In the genomic region with DNA sequence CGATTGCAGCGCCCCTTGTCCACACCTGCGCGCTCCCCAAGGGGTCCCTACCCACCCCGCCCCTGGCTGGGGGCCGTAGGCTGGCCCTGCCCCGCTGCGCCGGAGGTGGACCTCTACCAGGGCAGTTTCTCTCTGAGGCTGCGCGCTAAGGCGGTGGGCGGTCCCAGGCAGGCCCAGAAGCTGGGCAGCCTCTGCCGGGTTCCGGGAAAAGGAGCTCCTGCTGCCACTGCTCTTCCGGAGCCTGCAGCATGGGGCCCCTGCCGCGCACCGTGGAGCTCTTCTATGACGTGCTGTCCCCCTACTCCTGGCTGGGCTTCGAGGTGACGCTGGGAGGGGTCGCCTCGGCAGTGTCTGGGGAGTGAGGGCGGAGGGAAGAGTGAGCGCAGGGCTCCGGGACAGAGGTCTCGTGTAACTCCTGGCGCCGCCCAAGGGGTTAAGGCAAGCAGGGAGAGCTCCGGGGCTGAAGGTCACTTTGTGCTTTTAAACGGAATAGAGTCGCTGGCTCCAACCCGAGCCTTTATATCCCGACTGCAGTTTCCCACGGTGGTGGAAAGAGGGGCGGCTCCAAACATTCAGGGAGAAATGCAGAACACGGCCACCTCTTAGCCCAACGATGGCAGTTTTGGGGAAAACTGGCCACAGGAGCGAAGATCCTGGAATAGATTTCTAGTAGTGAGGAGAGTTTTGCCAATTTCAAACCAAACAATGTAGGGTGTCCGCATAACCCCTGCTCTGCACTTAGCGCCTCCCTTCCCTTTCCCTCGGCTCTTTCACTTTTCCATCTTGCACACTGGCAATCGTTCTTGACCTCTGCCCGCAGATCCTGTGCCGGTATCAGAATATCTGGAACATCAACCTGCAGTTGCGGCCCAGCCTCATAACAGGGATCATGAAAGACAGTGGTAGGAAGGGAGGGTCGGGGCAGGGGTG, we compare ENCODE assay signal across 8 cellular contexts. TPM values are rescaled to one million over a fixed set of nuclear protein-coding genes. Genes with fewer than 3 reads are reported as not detected.
DNase-seq lines count a peak whose midpoint lies in the region; ATAC-seq and TF ChIP-seq lines count a peak whose summit lies in the region.

A gene (plus strand): TSS at position 176 of the 930 bp plus-strand sequence. CDS start 73 bp downstream, at position 249.

- peaks cover 10% of the 10 kb centered on the region for H3K23me2 ChIP-seq in H9 (ENCODE audit: insufficient read length, low read depth, low read length, poor library complexity, severe bottlenecking)

- H2AFZ ChIP-seq in H9 (ENCODE audit: low read length) (peak within 1 kb of the TSS; percentile 87), MM.1S (ENCODE audit: low read length) (peak within 1 kb of the TSS; percentile 89)

- H3K56ac ChIP-seq in H9 (ENCODE audit: insufficient read length, low read depth, low read length) = no peak within 1 kb of the TSS

- H3K79me2 ChIP-seq in H9 (ENCODE audit: insufficient read depth, low read length) = no peaks in the 10 kb centered on the region
- peaks cover 20% of the 10 kb centered on the region for H3K79me2 ChIP-seq in MM.1S (ENCODE audit: low read length)

- POLR2A ChIA-PET in T-cell (lab: Charles Lee) = interaction anchor here in 1 of 2 donors (0.6 to 1.1 kb wide), 3 partner anchors 16 to 442 kb away, joined by 3 to 7 read pairs (median 4); a partner anchor contains a TSS

- H3K4me3 ChIP-seq in MM.1S (ENCODE audit: low read length) (peak within 1 kb of the TSS; percentile 91), adipocyte (ENCODE audit: low read length) (peak within 1 kb of the TSS; percentile 95)

- peak; percentile 95 to 97 (median 97) for ATAC-seq in T-cell (replicated peaks in 1 of 4)

- CTCF ChIA-PET in T-cell (lab: Charles Lee) = interaction anchor here (0.5 to 1.7 kb wide), 16 partner anchors 8 to 478 kb away, joined by 3 to 15 read pairs (median 4); no protein-coding TSS in a partner anchor

- no peak within 1 kb of the TSS for H2BK120ac ChIP-seq in H9 (ENCODE audit: low read depth, low read length, poor library complexity, severe bottlenecking)

- H2BK20ac ChIP-seq in H9 (ENCODE audit: low read depth, low read length, poor library complexity, severe bottlenecking) = no peak within 1 kb of the TSS

- no peak for TF ChIP-seq CTCF in H9 (conservative IDR thresholded peaks at IDR 0.05)
- TF ChIP-seq CTCF in MM.1S (IDR thresholded peaks at IDR 0.05; ENCODE audit: low read length) = no peak
- no peak for TF ChIP-seq CTCF in type B pancreatic cell (conservative IDR thresholded peaks at IDR 0.05)

- H3K9ac ChIP-seq in H9 (ENCODE audit: extremely low read depth, insufficient read length, low read length) (peak within 1 kb of the TSS; percentile 59), MM.1S (ENCODE audit: low read length) (peak within 1 kb of the TSS; percentile 78), adipocyte (ENCODE audit: low read length) (peak within 1 kb of the TSS; percentile 99)

- H2BK15ac ChIP-seq in H9 (ENCODE audit: low read depth, low read length) = no peak within 1 kb of the TSS

- H3K27ac ChIP-seq in H9 (ENCODE audit: insufficient read length, low read depth, low read length) (no peak within 1 kb of the TSS), MM.1S (ENCODE audit: low read length) (no peak within 1 kb of the TSS; the same call in 1 of the 2 replicates)

- no peak within 1 kb of the TSS for H3T11ph ChIP-seq in H9 (ENCODE audit: low read length)

- H2BK12ac ChIP-seq in H9 (ENCODE audit: insufficient read length, low read depth, low read length) = no peak within 1 kb of the TSS

- H2BK5ac ChIP-seq in H9 (ENCODE audit: insufficient read length, low read length) = no peak within 1 kb of the TSS

- intact Hi-C loops in cardiac septum (cut with DNase I) = loop anchor here (2.0 to 5.0 kb wide), 2 partner anchors 25 to 39 kb away; a partner anchor contains a TSS
- intact Hi-C loops in posterior cingulate gyrus (cut with DNase I) = no loop called here

- no peak within 1 kb of the TSS for H3K4ac ChIP-seq in H9 (ENCODE audit: low read depth, low read length)

- H3K4me1 ChIP-seq in H9 (ENCODE audit: insufficient read depth, low read length) (no peaks in the 10 kb centered on the region; the same call in 1 of the 2 replicates), MM.1S (ENCODE audit: low read length) (peaks cover 15% of the 10 kb centered on the region), adipocyte (ENCODE audit: control insufficient read depth, insufficient read depth, low read length) (peaks cover 15% of the 10 kb centered on the region)

- H3K23ac ChIP-seq in H9 (ENCODE audit: insufficient read length, low read depth, low read length) = no peak within 1 kb of the TSS

- H3K9me2 ChIP-seq in MM.1S (replicated peaks; ENCODE audit: insufficient read depth, low read length) = no peaks in the 10 kb centered on the region

- H3F3A ChIP-seq in MM.1S (ENCODE audit: insufficient read depth, low read length) = peaks cover 3% of the 10 kb centered on the region; the same call in 1 of the 2 replicates

- peak within 1 kb of the TSS in 2 of 3 experiments; percentile 57 to 71; a peak in 4 of 7 replicates for H3K27ac Mint-ChIP-seq in H9
- H3K27ac Mint-ChIP-seq in T-cell = peak within 1 kb of the TSS; percentile 95 to 97
- peak within 1 kb of the TSS; percentile 85 for H3K27ac Mint-ChIP-seq in type B pancreatic cell

- peaks cover 0 to 4% (median 3%) of the 10 kb centered on the region in 3 experiments; a peak in 4 of 7 replicates for H3K36me3 Mint-ChIP-seq in H9 (ENCODE audit: insufficient read depth in 1 of 3, low read depth in 3 of 3)
- peaks cover 30% of the 10 kb centered on the region for H3K36me3 Mint-ChIP-seq in T-cell
- peaks cover 15% of the 10 kb centered on the region for H3K36me3 Mint-ChIP-seq in type B pancreatic cell

- H3K27me3 ChIP-seq in H9 (ENCODE audit: insufficient read depth, low read length) = no peaks in the 10 kb centered on the region
- H3K27me3 ChIP-seq in MM.1S (replicated peaks; ENCODE audit: insufficient read depth, low read length) = no peaks in the 10 kb centered on the region
- no peaks in the 10 kb centered on the region for H3K27me3 ChIP-seq in adipocyte (replicated peaks; ENCODE audit: control insufficient read depth, insufficient read depth, low read length)

- peak within 1 kb of the TSS; percentile 92 for H3K14ac ChIP-seq in H9 (ENCODE audit: insufficient read depth, low read length)

- H3K4me2 ChIP-seq in H9 (ENCODE audit: insufficient read depth, insufficient read length, low read length) = peak within 1 kb of the TSS; percentile 98
- peak within 1 kb of the TSS; percentile 91 for H3K4me2 ChIP-seq in MM.1S (ENCODE audit: low read depth, low read length)

- H4K8ac ChIP-seq in H9 (replicated peaks; ENCODE audit: insufficient read length, low read depth, low read length) = no peak within 1 kb of the TSS

- no CpG with 5 or more reads among the region's 48 CpGs for WGBS in H9 (ENCODE audit: extremely low coverage, insufficient read length, low lambda C conversion rate)

- H3K36me3 ChIP-seq in MM.1S (replicated peaks; ENCODE audit: insufficient read depth, low read length) (0 out of 2 replicates have a peak, but pooled peaks cover 5% of the 10 kb centered on the region), adipocyte (ENCODE audit: control insufficient read depth, insufficient read depth, low read length, severe bottlenecking) (peaks cover 25% of the 10 kb centered on the region)

- no peaks in the 10 kb centered on the region for H3K79me1 ChIP-seq in H9 (ENCODE audit: insufficient read depth, low read depth, low read length, poor library complexity, severe bottlenecking)

- H3K4me1 Mint-ChIP-seq in H9 = peaks cover 10 to 13% of the 10 kb centered on the region in 2 experiments
- peaks cover 64 to 75% (median 66%) of the 10 kb centered on the region in 3 donors for H3K4me1 Mint-ChIP-seq in T-cell
- peaks cover 13% of the 10 kb centered on the region for H3K4me1 Mint-ChIP-seq in type B pancreatic cell (ENCODE audit: unreplicated experiment)

- H3K9me3 ChIP-seq in H9 (ENCODE audit: control insufficient read depth, low read depth, low read length) (no peaks in the 10 kb centered on the region), MM.1S (replicated peaks; ENCODE audit: insufficient read depth, low read length) (no peaks in the 10 kb centered on the region), adipocyte (ENCODE audit: control insufficient read depth, low read length) (no peaks in the 10 kb centered on the region)

- H3K9me3 Mint-ChIP-seq in H9 (peaks cover 0 to 2% of the 10 kb centered on the region in 2 experiments; a peak in 1 of 5 replicates), T-cell (no peaks in the 10 kb centered on the region), type B pancreatic cell (no peaks in the 10 kb centered on the region)

- no peaks in the 10 kb centered on the region for H4K20me1 ChIP-seq in H9 (ENCODE audit: control insufficient read depth, insufficient read depth, insufficient read length)
- H4K20me1 ChIP-seq in MM.1S (ENCODE audit: insufficient read depth, low read length) = no peaks in the 10 kb centered on the region

- peak within 1 kb of the TSS; percentile 87 to 88 for H3K4me3 Mint-ChIP-seq in H9
- peak within 1 kb of the TSS; percentile 95 to 99 (median 96) for H3K4me3 Mint-ChIP-seq in T-cell
- H3K4me3 Mint-ChIP-seq in type B pancreatic cell = peak within 1 kb of the TSS; percentile 95

- H3K18ac ChIP-seq in H9 (ENCODE audit: insufficient read length, low read depth, low read length) = peak within 1 kb of the TSS; percentile 79

- no peak within 1 kb of the TSS for H4K91ac ChIP-seq in H9 (ENCODE audit: insufficient read length, low read depth, low read length)

- H4K5ac ChIP-seq in H9 (ENCODE audit: insufficient read length, low read depth, low read length) = no peak within 1 kb of the TSS

- no peak within 1 kb of the TSS for H2AK5ac ChIP-seq in H9 (ENCODE audit: insufficient read length, low read length)

- H3K27me3 Mint-ChIP-seq in H9 (ENCODE audit: low read depth) (peaks cover 13% of the 10 kb centered on the region), T-cell (no peaks in the 10 kb centered on the region), type B pancreatic cell (no peaks in the 10 kb centered on the region)

- DNase-seq in GM04503 (ENCODE audit: low read depth) (peak; percentile 24), H9 (peak; percentile 82), MM.1S (peak; percentile 88), T-cell (peak; percentile 52 to 81 (median 71)), adipocyte (ENCODE audit: low read depth) (peak; percentile 86), cardiac septum (ENCODE audit: low spot score) (peak; percentile 96), posterior cingulate gyrus (peak; percentile 82 to 99 (median 88)), type B pancreatic cell (ENCODE audit: extremely low spot score, unreplicated experiment) (peak; percentile 77)

RNA-seq across cellular contexts. Expression of the gene that starts here (rescaled TPM):
- total RNA-seq in H9 (2021) (36.1 and 37.3 TPM in 2 replicates), T-cell (100 to 1,000 TPM; 347 to 524 (median 406) TPM), cardiac septum (208 TPM), type B pancreatic cell (ENCODE audit: low replicate concordance) (110 and 155 TPM in 2 replicates)

Comparison
In these comparisons a context has a peak if more than half of its experiments do, and no peak if none do; other contexts are left out.
1. DNase-seq: peak in every context shown above with its lines; median percentile 96 in cardiac septum; 88 in posterior cingulate gyrus; 88 in MM.1S; 86 in adipocyte; 82 in H9; 77 in type B pancreatic cell; 71 in T-cell; 24 in GM04503.